ENCODE assay signal across 1 cellular context in genomic region chr5:94175912-94176311, GRCh38.
TF ChIP-seq lines count a peak whose summit lies in the region.

No MANE protein-coding gene starts in this region.

TF ChIP-seq in H1, 55 proteins besides CTCF, POLR2A, EP300 and RAD21:
- TF ChIP-seq TBP (IDR thresholded peaks at IDR 0.05; ENCODE audit: low read depth, low read length) (no peak), BCL11A (IDR thresholded peaks at IDR 0.05; ENCODE audit: low read depth in 2 of 2, low read length in 2 of 2) (no peak), CBX5 (IDR thresholded peaks at IDR 0.05; ENCODE audit: low read depth, low read length) (no peak), HDAC6 (IDR thresholded peaks at IDR 0.05; ENCODE audit: low read depth, low read length) (no peak), POU5F1 (IDR thresholded peaks at IDR 0.05; ENCODE audit: low read depth, low read length) (no peak), NRF1 (IDR thresholded peaks at IDR 0.05; ENCODE audit: low read depth, low read length) (no peak), SUZ12 (IDR thresholded peaks at IDR 0.05; ENCODE audit: low read length) (no peak), ATF2 (IDR thresholded peaks at IDR 0.05; ENCODE audit: low read length) (no peak), RXRA (IDR thresholded peaks at IDR 0.05; ENCODE audit: insufficient read depth, low read depth, low read length) (no peak)
